In genomic region chr1:35164893-35165292, GRCh38 we compare ENCODE assay signal across 28 cellular contexts.
"Had no signal": no experiment of that assay in that cellular context is flagged by ENCODE, and none has a peak within 500 bp of the region (broad histone marks: within the 10 kb centered on the region; RNA-seq: fewer than 3 reads in every experiment).

No MANE protein-coding gene starts in this region.

- DNase-seq: activated CD4-positive, alpha-beta memory T cell treated with anti-CD3 and anti-CD28 coated beads for 36 hours; activated CD4-positive, alpha-beta T cell treated with anti-CD3 and anti-CD28 coated beads for 36 hours; activated CD4-positive, alpha-beta T cell treated with anti-CD3 and anti-CD28 coated beads, Interleukin-2, amount 10 ng/mL, durations not matched to agents 24 days and 14 days; activated CD4-positive, CD25-positive, alpha-beta regulatory T cell; activated CD4-positive, CD25-positive, alpha-beta regulatory T cell treated with anti-CD3 and anti-CD28 coated beads, Interleukin-2, amount 50 U/mL, for 72 hours; activated CD8-positive, alpha-beta memory T cell treated with anti-CD3 and anti-CD28 coated beads, Interleukin-2, amount 10 ng/mL, durations not matched to agents 7 days and 5 days; activated CD8-positive, alpha-beta memory T cell treated with anti-CD3 and anti-CD28 coated beads, Interleukin-2, amount 50 U/mL, for 4 hours; activated CD8-positive, alpha-beta T cell treated with anti-CD3 and anti-CD28 coated beads, Interleukin-2, amount 10 ng/mL, durations not matched to agents 7 days and 5 days; activated gamma-delta T cell; activated naive CD4-positive, alpha-beta T cell; activated naive CD4-positive, alpha-beta T cell treated with anti-CD3 and anti-CD28 coated beads, Interleukin-2, amount 10 ng/mL, durations not matched to agents 7 days and 5 days; activated naive CD8-positive, alpha-beta T cell treated with anti-CD3 and anti-CD28 coated beads, Interleukin-2, amount 10 ng/mL, durations not matched to agents 7 days and 5 days; activated T-cell treated with anti-CD3 and anti-CD28 coated beads, Interleukin-2, amount 50 U/mL, for 1 hour; activated T-cell treated with anti-CD3 and anti-CD28 coated beads, Interleukin-2, amount 50 U/mL, for 72 hours; cortex of kidney; dermis blood vessel endothelial cell; effector CD4-positive, alpha-beta T cell; effector memory CD8-positive, alpha-beta T cell; esophagus squamous epithelium; foreskin melanocyte; head of caudate nucleus had no signal

- FAIRE-seq: bronchial epithelial cell, colon had no signal

- H3K27me3 ChIP-seq: ascending aorta, esophagus squamous epithelium, gastroesophageal sphincter had no signal

- H3K4me3 Mint-ChIP-seq: activated CD4-positive, alpha-beta memory T cell treated with anti-CD3 and anti-CD28 coated beads for 36 hours; activated CD4-positive, alpha-beta T cell treated with anti-CD3 and anti-CD28 coated beads for 36 hours; activated CD4-positive, alpha-beta T cell treated with anti-CD3 and anti-CD28 coated beads, Interleukin-2, amount 10 ng/mL, durations not matched to agents 24 days and 14 days; activated CD8-positive, alpha-beta memory T cell treated with anti-CD3 and anti-CD28 coated beads, Interleukin-2, amount 10 ng/mL, durations not matched to agents 7 days and 5 days; activated CD8-positive, alpha-beta T cell treated with anti-CD3 and anti-CD28 coated beads, Interleukin-2, amount 10 ng/mL, durations not matched to agents 7 days and 5 days; activated naive CD4-positive, alpha-beta T cell treated with anti-CD3 and anti-CD28 coated beads, Interleukin-2, amount 10 ng/mL, durations not matched to agents 7 days and 5 days; activated naive CD8-positive, alpha-beta T cell treated with anti-CD3 and anti-CD28 coated beads, Interleukin-2, amount 10 ng/mL, durations not matched to agents 7 days and 5 days; activated T-cell treated with anti-CD3 and anti-CD28 coated beads, Interleukin-2, amount 50 U/mL, for 72 hours; brain; central memory CD8-positive, alpha-beta T cell; effector memory CD8-positive, alpha-beta T cell had no signal

- H3K4me1 Mint-ChIP-seq: activated CD4-positive, alpha-beta T cell treated with anti-CD3 and anti-CD28 coated beads for 36 hours; brain; central memory CD8-positive, alpha-beta T cell had no signal

- H3K27ac ChIP-seq: ascending aorta, esophagus squamous epithelium, gastroesophageal sphincter had no signal

- H3K27me3 Mint-ChIP-seq: activated CD4-positive, alpha-beta memory T cell treated with anti-CD3 and anti-CD28 coated beads for 36 hours; activated CD4-positive, alpha-beta T cell treated with anti-CD3 and anti-CD28 coated beads for 36 hours; activated CD8-positive, alpha-beta memory T cell treated with anti-CD3 and anti-CD28 coated beads, Interleukin-2, amount 10 ng/mL, durations not matched to agents 7 days and 5 days; activated naive CD8-positive, alpha-beta T cell treated with anti-CD3 and anti-CD28 coated beads, Interleukin-2, amount 10 ng/mL, durations not matched to agents 7 days and 5 days; central memory CD8-positive, alpha-beta T cell; effector memory CD8-positive, alpha-beta T cell had no signal

- H3K4me1 ChIP-seq: ascending aorta, esophagus squamous epithelium, gastroesophageal sphincter had no signal

- ATAC-seq: activated CD4-positive, alpha-beta T cell treated with anti-CD3 and anti-CD28 coated beads for 36 hours; activated CD8-positive, alpha-beta memory T cell treated with anti-CD3 and anti-CD28 coated beads, Interleukin-2, amount 10 ng/mL, durations not matched to agents 7 days and 5 days; activated CD8-positive, alpha-beta T cell treated with anti-CD3 and anti-CD28 coated beads, Interleukin-2, amount 10 ng/mL, durations not matched to agents 7 days and 5 days; activated naive CD4-positive, alpha-beta T cell treated with anti-CD3 and anti-CD28 coated beads, Interleukin-2, amount 50 U/mL, for 72 hours; activated T-cell treated with anti-CD3 and anti-CD28 coated beads, Interleukin-2, amount 50 U/mL, for 72 hours; effector memory CD8-positive, alpha-beta T cell; gastroesophageal sphincter had no signal

- H3K27ac Mint-ChIP-seq: activated CD4-positive, alpha-beta memory T cell treated with anti-CD3 and anti-CD28 coated beads for 36 hours; activated CD4-positive, alpha-beta T cell treated with anti-CD3 and anti-CD28 coated beads for 36 hours; activated CD4-positive, alpha-beta T cell treated with anti-CD3 and anti-CD28 coated beads, Interleukin-2, amount 10 ng/mL, durations not matched to agents 24 days and 14 days; activated CD8-positive, alpha-beta memory T cell treated with anti-CD3 and anti-CD28 coated beads, Interleukin-2, amount 10 ng/mL, durations not matched to agents 7 days and 5 days; activated CD8-positive, alpha-beta T cell treated with anti-CD3 and anti-CD28 coated beads, Interleukin-2, amount 10 ng/mL, durations not matched to agents 7 days and 5 days; activated naive CD4-positive, alpha-beta T cell treated with anti-CD3 and anti-CD28 coated beads, Interleukin-2, amount 10 ng/mL, durations not matched to agents 7 days and 5 days; activated naive CD4-positive, alpha-beta T cell treated with anti-CD3 and anti-CD28 coated beads, Interleukin-2, amount 50 U/mL, for 72 hours; activated naive CD8-positive, alpha-beta T cell treated with anti-CD3 and anti-CD28 coated beads, Interleukin-2, amount 10 ng/mL, durations not matched to agents 7 days and 5 days; activated T-cell treated with anti-CD3 and anti-CD28 coated beads, Interleukin-2, amount 50 U/mL, for 72 hours; brain; effector memory CD8-positive, alpha-beta T cell had no signal

- H3K36me3 ChIP-seq: ascending aorta, esophagus squamous epithelium, gastroesophageal sphincter had no signal

- H3K9me3 Mint-ChIP-seq: central memory CD8-positive, alpha-beta T cell had no signal

- H3K4me3 ChIP-seq: ascending aorta, esophagus squamous epithelium, gastroesophageal sphincter had no signal
